1 cellular context compared by ENCODE assay signal in genomic region chr10:29608062-29608461, GRCh38.
TF ChIP-seq lines count a peak whose summit lies in the region.

No MANE protein-coding gene starts in this region.

TF ChIP-seq in GM12878, 131 proteins besides CTCF, POLR2A, EP300 and RAD21 (continued from another document):
- TF ChIP-seq ZBTB33 (IDR thresholded peaks at IDR 0.05) = no peak
- TF ChIP-seq PML (IDR thresholded peaks at IDR 0.05; ENCODE audit: low read length) = no peak
- no peak for TF ChIP-seq TCF12 (IDR thresholded peaks at IDR 0.05; ENCODE audit: low read depth, low read length)
- TF ChIP-seq HCFC1 (IDR thresholded peaks at IDR 0.05; ENCODE audit: low read length) = no peak
- no peak for TF ChIP-seq CREM (IDR thresholded peaks at IDR 0.05; ENCODE audit: low read depth)
- no peak for TF ChIP-seq CBFB (IDR thresholded peaks at IDR 0.05; ENCODE audit: low read depth)
- no peak for TF ChIP-seq CEBPB (IDR thresholded peaks at IDR 0.05; ENCODE audit: borderline replicate concordance in 1 of 2, low read depth in 2 of 2, low read length in 2 of 2)
